17 cellular contexts compared by ENCODE assay signal in the genomic region with DNA sequence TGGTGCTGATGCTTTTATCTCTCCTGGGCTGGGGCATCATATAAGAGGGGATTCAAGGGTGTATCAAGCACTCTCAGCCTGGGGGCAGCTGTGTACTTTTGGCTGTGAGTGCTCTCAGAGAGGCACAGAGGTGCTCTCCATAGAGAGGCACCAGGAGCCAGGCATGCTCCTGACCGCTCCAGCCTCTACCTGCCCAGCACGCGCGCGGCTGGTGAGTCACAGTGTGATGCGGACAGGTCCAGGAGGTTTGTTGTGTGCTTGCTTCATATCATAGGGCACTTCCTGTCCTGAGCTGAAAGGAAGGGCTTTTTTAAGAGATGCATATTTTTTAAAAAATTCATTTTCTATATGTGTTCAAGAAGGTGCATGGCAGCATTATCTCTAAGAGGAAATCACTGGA.
DNase-seq lines count a peak whose midpoint lies in the region; TF ChIP-seq lines count a peak whose summit lies in the region.
"Had no signal": no experiment of that assay in that cellular context is flagged by ENCODE, and none has a peak within 500 bp of the region (broad histone marks: within the 10 kb centered on the region; RNA-seq: fewer than 3 reads in every experiment).

No MANE protein-coding gene starts in this region.

- H3K36me3 ChIP-seq in mammary epithelial cell (ENCODE audit: insufficient read depth, low read length) (no peaks in the 10 kb centered on the region), prostate gland (no peaks in the 10 kb centered on the region)
- H3K36me3 ChIP-seq: WERI-Rb-1 had no signal

- H3K9me3 Mint-ChIP-seq in H9: no peaks in the 10 kb centered on the region
- H3K9me3 Mint-ChIP-seq: activated T-helper 17 cell treated with anti-CD3 and anti-CD28 coated beads, Interleukin-2, amount 50 U/mL, for 72 hours had no signal

- no peak overlapping the region for H2BK20ac ChIP-seq in H9 (ENCODE audit: low read depth, low read length, poor library complexity, severe bottlenecking)

- H3K9ac ChIP-seq in mammary epithelial cell (ENCODE audit: insufficient read depth, low read length) (peak overlapping the region; percentile 94), H9 (ENCODE audit: extremely low read depth, insufficient read length, low read length) (no peak overlapping the region)

- H3T11ph ChIP-seq in H9 (ENCODE audit: low read length): no peak overlapping the region

- in situ Hi-C loops in mammary epithelial cell (cut with MboI; ENCODE audit: low sequenced_read_pairs in 2 of 2): no loop called here

- no peak overlapping the region for H2BK15ac ChIP-seq in H9 (ENCODE audit: low read depth, low read length)

- H3K18ac ChIP-seq in H9 (ENCODE audit: insufficient read length, low read depth, low read length): no peak overlapping the region

- no peak overlapping the region for H2AK5ac ChIP-seq in H9 (ENCODE audit: insufficient read length, low read length)

- H3K27ac Mint-ChIP-seq in H9: no peak overlapping the region
- H3K27ac Mint-ChIP-seq: activated CD8-positive, alpha-beta T cell treated with anti-CD3 and anti-CD28 coated beads, Interleukin-2, amount 10 ng/mL, durations not matched to agents 7 days and 5 days; activated T-helper 17 cell treated with anti-CD3 and anti-CD28 coated beads, Interleukin-2, amount 50 U/mL, for 72 hours had no signal

- H3K27me3 ChIP-seq in mammary epithelial cell (ENCODE audit: insufficient read depth, low read length) (no peaks in the 10 kb centered on the region), prostate gland (replicated peaks; ENCODE audit: insufficient read depth) (no peaks in the 10 kb centered on the region), H9 (ENCODE audit: insufficient read depth, low read length) (no peaks in the 10 kb centered on the region)

- no peak overlapping the region for H3K4ac ChIP-seq in H9 (ENCODE audit: low read depth, low read length)

- H4K20me1 ChIP-seq in mammary epithelial cell (ENCODE audit: insufficient read depth, low read length): no peaks in the 10 kb centered on the region
- H4K20me1 ChIP-seq in H9 (ENCODE audit: control insufficient read depth, insufficient read depth, insufficient read length): no peaks in the 10 kb centered on the region

- no peak overlapping the region for H2BK5ac ChIP-seq in H9 (ENCODE audit: insufficient read length, low read length)

- no peaks in the 10 kb centered on the region for H3K27me3 Mint-ChIP-seq in H9 (ENCODE audit: low read depth)
- H3K27me3 Mint-ChIP-seq: activated T-helper 17 cell treated with anti-CD3 and anti-CD28 coated beads, Interleukin-2, amount 50 U/mL, for 72 hours had no signal

- H3K4me3 Mint-ChIP-seq in H9: no peak overlapping the region
- H3K4me3 Mint-ChIP-seq: activated CD8-positive, alpha-beta T cell treated with anti-CD3 and anti-CD28 coated beads, Interleukin-2, amount 10 ng/mL, durations not matched to agents 7 days and 5 days; activated T-helper 17 cell treated with anti-CD3 and anti-CD28 coated beads, Interleukin-2, amount 50 U/mL, for 72 hours had no signal

- TF ChIP-seq CTCF in mammary epithelial cell (conservative IDR thresholded peaks at IDR 0.05 in 1 of 2, IDR thresholded peaks at IDR 0.05 in 1 of 2; ENCODE audit: extremely low read depth in 1 of 2, insufficient read depth in 1 of 2, low read depth in 1 of 2, low read length in 2 of 2) (no peak), prostate gland (IDR thresholded peaks at IDR 0.05) (no peak), H9 (conservative IDR thresholded peaks at IDR 0.05) (no peak)

- DNase-seq in NCI-H1092 treated with DMSO at 0.1 percent for 48 hours (lab: John Stamatoyannopoulos, UW): peak; percentile 32
- no peak for DNase-seq in NCI-H1092 (lab: John Stamatoyannopoulos, UW)
- peak; percentile 71 for DNase-seq in NCI-H187 treated with DMSO at 0.1 percent for 48 hours (lab: John Stamatoyannopoulos, UW)
- DNase-seq in mammary epithelial cell: peak; percentile 90
- DNase-seq in prostate gland (ENCODE audit: low spot score): peak; percentile 40
- DNase-seq in NCI-H774 (lab: John Stamatoyannopoulos, UW): no peak
- DNase-seq in COR-L47 (lab: John Stamatoyannopoulos, UW): no peak
- DNase-seq in H9: no peak
- DNase-seq: 8988T; activated CD8-positive, alpha-beta T cell treated with anti-CD3 and anti-CD28 coated beads, Interleukin-2, amount 10 ng/mL, durations not matched to agents 7 days and 5 days; C1 segment of cervical spinal cord; effector memory CD4-positive, alpha-beta T cell; GF-D8; NCI-H526; RPMI8226; WERI-Rb-1 had no signal

- no peak overlapping the region for H4K8ac ChIP-seq in H9 (replicated peaks; ENCODE audit: insufficient read length, low read depth, low read length)

- H3K36me3 Mint-ChIP-seq in H9 (ENCODE audit: insufficient read depth in 1 of 3, low read depth in 3 of 3): no peaks in the 10 kb centered on the region

- no peak overlapping the region for H4K5ac ChIP-seq in H9 (ENCODE audit: insufficient read length, low read depth, low read length)

- H2BK12ac ChIP-seq in H9 (ENCODE audit: insufficient read length, low read depth, low read length): no peak overlapping the region

- peak overlapping the region; percentile 96 for H3K4me2 ChIP-seq in mammary epithelial cell (ENCODE audit: insufficient read depth, low read depth, low read length)
- no peak overlapping the region for H3K4me2 ChIP-seq in H9 (ENCODE audit: insufficient read depth, insufficient read length, low read length)

- dilution Hi-C loops in mammary epithelial cell (cut with HindIII; ENCODE audit: low sequenced_read_pairs): loop anchor here (5.0 kb wide), 1 partner anchor 37 kb away; no protein-coding TSS in a partner anchor

- peak overlapping the region; percentile 94 for H3K27ac ChIP-seq in mammary epithelial cell (ENCODE audit: insufficient read depth, low read depth, low read length)
- H3K27ac ChIP-seq in prostate gland: no peak overlapping the region
- no peak overlapping the region for H3K27ac ChIP-seq in H9 (ENCODE audit: insufficient read length, low read depth, low read length)
- H3K27ac ChIP-seq: WERI-Rb-1 had no signal

- no peaks in the 10 kb centered on the region for H3K79me1 ChIP-seq in H9 (ENCODE audit: insufficient read depth, low read depth, low read length, poor library complexity, severe bottlenecking)

- peak; percentile 10 for TF ChIP-seq POLR2A in prostate gland (IDR thresholded peaks at IDR 0.05)

- H2AFZ ChIP-seq in mammary epithelial cell (ENCODE audit: low read depth, low read length): peak overlapping the region; percentile 1
- no peak overlapping the region for H2AFZ ChIP-seq in H9 (ENCODE audit: low read length)

- H3K14ac ChIP-seq in H9 (ENCODE audit: insufficient read depth, low read length): no peak overlapping the region

- BruUV-seq in mammary epithelial cell (replicated peaks; lab: Mats Ljungman, UMichigan): no TSS peak

- CTCF ChIA-PET in mammary epithelial cell (lab: Charles Lee; ENCODE audit: low non-redundant PET): interaction anchor here (1.5 kb wide), 1 partner anchor 38 kb away, joined by 6 read pairs; no protein-coding TSS in a partner anchor

- H3K4me1 ChIP-seq in mammary epithelial cell (ENCODE audit: insufficient read depth, low read length) (peaks cover 73% of the 10 kb centered on the region), prostate gland (replicated peaks) (no peaks in the 10 kb centered on the region), H9 (ENCODE audit: insufficient read depth, low read length) (peaks cover 2% of the 10 kb centered on the region; the same call in 1 of the 2 replicates)

- H3K56ac ChIP-seq in H9 (ENCODE audit: insufficient read length, low read depth, low read length): no peak overlapping the region

- no peaks in the 10 kb centered on the region for H3K9me3 ChIP-seq in mammary epithelial cell (replicated peaks; ENCODE audit: insufficient read depth, low read length)
- no peaks in the 10 kb centered on the region for H3K9me3 ChIP-seq in prostate gland
- no peaks in the 10 kb centered on the region for H3K9me3 ChIP-seq in H9 (ENCODE audit: control insufficient read depth, low read depth, low read length)

- H3K79me2 ChIP-seq in mammary epithelial cell (ENCODE audit: insufficient read depth, low read length) (peaks cover 53% of the 10 kb centered on the region), H9 (ENCODE audit: insufficient read depth, low read length) (no peaks in the 10 kb centered on the region)

- peak overlapping the region; percentile 42 to 63 (median 60) for H3K4me3 ChIP-seq in mammary epithelial cell (replicated peaks in 1 of 3; ENCODE audit: insufficient read depth in 1 of 3, low read depth in 2 of 3, low read length in 3 of 3)
- H3K4me3 ChIP-seq in prostate gland: no peak overlapping the region

- WGBS in mammary epithelial cell (ENCODE audit: low coverage, missing lambda C conversion rate): 2% methylated on average over 6 of the region's 6 CpGs
- 58% methylated on average over 6 of the region's 6 CpGs for WGBS in prostate gland
- WGBS in H9 (ENCODE audit: extremely low coverage, insufficient read length, low lambda C conversion rate): no CpG with 5 or more reads among the region's 6 CpGs

- no peaks in the 10 kb centered on the region for H3K23me2 ChIP-seq in H9 (ENCODE audit: insufficient read length, low read depth, low read length, poor library complexity, severe bottlenecking)

- H2BK120ac ChIP-seq in H9 (ENCODE audit: low read depth, low read length, poor library complexity, severe bottlenecking): no peak overlapping the region

- H4K91ac ChIP-seq in H9 (ENCODE audit: insufficient read length, low read depth, low read length): no peak overlapping the region

- no peak overlapping the region for H3K23ac ChIP-seq in H9 (ENCODE audit: insufficient read length, low read depth, low read length)

- intact Hi-C loops in mammary epithelial cell (cut with micrococcal nuclease): loop anchor here (1.0 to 2.0 kb wide), 3 partner anchors 37 to 70 kb away; no protein-coding TSS in a partner anchor
- intact Hi-C loops in prostate gland (cut with DNase I): no loop called here

- H3K4me1 Mint-ChIP-seq in H9: peaks cover 20 to 21% of the 10 kb centered on the region in 2 experiments
- H3K4me1 Mint-ChIP-seq: activated T-helper 17 cell treated with anti-CD3 and anti-CD28 coated beads, Interleukin-2, amount 50 U/mL, for 72 hours had no signal

Comparison
In these comparisons a context has a peak if more than half of its experiments do, and no peak if none do; other contexts are left out.
1. DNase-seq: peak in NCI-H1092 treated with DMSO at 0.1 percent for 48 hours (single experiment), NCI-H187 treated with DMSO at 0.1 percent for 48 hours (single experiment), mammary epithelial cell (single experiment) and prostate gland (single experiment); none in NCI-H1092 (single experiment), NCI-H774 (single experiment), COR-L47 (single experiment) and H9 (single experiment).
2. H3K4me3 ChIP-seq: peak in mammary epithelial cell (3 of 3); none in prostate gland (0 of 2).